8 cellular contexts compared by ENCODE assay signal in the genomic region with DNA sequence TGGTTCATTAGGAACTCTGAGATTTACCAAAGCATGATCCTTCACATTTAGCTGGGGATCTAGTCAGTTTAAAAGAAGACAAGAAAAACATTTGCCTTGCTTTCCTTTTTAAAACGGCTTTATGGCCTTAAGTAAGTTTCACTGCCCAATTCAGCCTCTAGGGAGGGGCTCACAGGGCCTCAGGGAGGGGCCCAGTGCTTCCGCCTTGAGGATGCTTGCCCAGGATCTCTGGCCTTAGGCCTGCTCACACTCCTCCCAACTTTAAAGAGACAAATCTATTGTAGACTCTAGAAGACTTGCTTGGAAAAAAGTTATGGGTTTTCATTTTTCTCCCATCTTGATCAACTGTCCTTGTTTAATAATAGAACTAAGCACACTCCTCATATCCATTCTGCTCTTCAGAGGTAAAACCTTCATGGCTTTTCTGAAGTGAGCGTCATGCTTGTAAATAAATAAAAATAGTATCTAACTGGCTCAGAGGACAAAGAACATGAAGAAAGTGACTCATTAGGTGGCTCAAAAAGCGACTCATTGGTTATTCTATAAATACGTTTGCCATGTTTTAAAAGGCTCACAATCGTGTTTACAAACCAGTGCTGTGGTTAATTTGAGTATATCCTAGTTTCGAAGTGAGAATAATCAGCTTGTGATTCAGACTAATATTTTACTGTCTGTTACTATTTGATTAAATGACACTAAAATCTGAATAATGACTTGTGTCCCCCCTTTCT. TPM values are rescaled to one million over a fixed set of nuclear protein-coding genes. Genes with fewer than 3 reads are reported as not detected.
DNase-seq lines count a peak whose midpoint lies in the region; ATAC-seq, FAIRE-seq and TF ChIP-seq lines count a peak whose summit lies in the region.

No MANE protein-coding gene starts in this region.

- peak; percentile 5 for FAIRE-seq in GM12892 (lab: Jason Lieb, UNC)

- H3K27me3 Mint-ChIP-seq in activated T-helper 2 cell treated with anti-CD3 and anti-CD28 coated beads, Interferon-gamma antibody, Interleukin-2, Interleukin-4, amounts not matched to agents 10 μg/mL and 5 μg/mL and 100 μg/mL, durations not matched to agents 14 hours and 24 hours and 36 hours (ENCODE audit: low read depth), result no peaks in the 10 kb centered on the region
- H3K27me3 Mint-ChIP-seq in natural killer cell (ENCODE audit: low read depth in 2 of 2), result no peaks in the 10 kb centered on the region

- peaks cover 62% of the 10 kb centered on the region for H3K36me3 Mint-ChIP-seq in activated T-helper 2 cell treated with anti-CD3 and anti-CD28 coated beads, Interferon-gamma antibody, Interleukin-2, Interleukin-4, amounts not matched to agents 10 μg/mL and 5 μg/mL and 100 μg/mL, durations not matched to agents 14 hours and 24 hours and 36 hours (ENCODE audit: low read depth)
- peaks cover 8% of the 10 kb centered on the region for H3K36me3 Mint-ChIP-seq in natural killer cell

- no peaks in the 10 kb centered on the region for H3K9me3 Mint-ChIP-seq in activated T-helper 2 cell treated with anti-CD3 and anti-CD28 coated beads, Interferon-gamma antibody, Interleukin-2, Interleukin-4, amounts not matched to agents 10 μg/mL and 5 μg/mL and 100 μg/mL, durations not matched to agents 14 hours and 24 hours and 36 hours
- no peaks in the 10 kb centered on the region for H3K9me3 Mint-ChIP-seq in natural killer cell

- no peak for TF ChIP-seq CTCF in natural killer cell (IDR thresholded peaks at IDR 0.05)

- no peak for DNase-seq in GM12892 (ENCODE audit: insufficient read length)
- peak; percentile 34 for DNase-seq in HCEC 1CT
- no peak for DNase-seq in activated T-helper 2 cell treated with anti-CD3 and anti-CD28 coated beads, Interferon-gamma antibody, Interleukin-2, Interleukin-4, amounts not matched to agents 10 μg/mL and 5 μg/mL and 100 μg/mL, durations not matched to agents 14 hours and 24 hours and 36 hours (ENCODE audit: low spot score)
- DNase-seq in natural killer cell, result no peak
- no peak for DNase-seq in SHP77 treated with DMSO at 0.1 percent for 48 hours (lab: John Stamatoyannopoulos, UW)
- no peak for DNase-seq in activated gamma-delta T cell (lab: John Stamatoyannopoulos, UW)
- no peak for DNase-seq in DMS79 (lab: John Stamatoyannopoulos, UW)
- no peak for DNase-seq in MG63

- peaks cover 8% of the 10 kb centered on the region for H3K36me3 ChIP-seq in MG63

- no peaks in the 10 kb centered on the region for H3K27me3 ChIP-seq in MG63

- H3K27ac Mint-ChIP-seq in activated T-helper 2 cell treated with anti-CD3 and anti-CD28 coated beads, Interferon-gamma antibody, Interleukin-2, Interleukin-4, amounts not matched to agents 10 μg/mL and 5 μg/mL and 100 μg/mL, durations not matched to agents 14 hours and 24 hours and 36 hours, result peak overlapping the region; percentile 52
- H3K27ac Mint-ChIP-seq in natural killer cell, result peak overlapping the region; percentile 35 to 58

- no peak overlapping the region for H3K4me3 Mint-ChIP-seq in activated T-helper 2 cell treated with anti-CD3 and anti-CD28 coated beads, Interferon-gamma antibody, Interleukin-2, Interleukin-4, amounts not matched to agents 10 μg/mL and 5 μg/mL and 100 μg/mL, durations not matched to agents 14 hours and 24 hours and 36 hours (ENCODE audit: low read depth)
- H3K4me3 Mint-ChIP-seq in natural killer cell, result no peak overlapping the region

- intact Hi-C loops in activated T-helper 2 cell treated with anti-CD3 and anti-CD28 coated beads, Interferon-gamma antibody, Interleukin-2, Interleukin-4, amounts not matched to agents 10 μg/mL and 5 μg/mL and 100 μg/mL, durations not matched to agents 14 hours and 24 hours and 36 hours (cut with micrococcal nuclease), result loop anchor here (10.0 kb wide), 1 partner anchor 235 kb away; no protein-coding TSS in a partner anchor
- intact Hi-C loops in natural killer cell (cut with micrococcal nuclease), result no loop called here

- H3K9me3 ChIP-seq in MG63, result no peaks in the 10 kb centered on the region

- peaks cover 12% of the 10 kb centered on the region for H3K4me1 Mint-ChIP-seq in activated T-helper 2 cell treated with anti-CD3 and anti-CD28 coated beads, Interferon-gamma antibody, Interleukin-2, Interleukin-4, amounts not matched to agents 10 μg/mL and 5 μg/mL and 100 μg/mL, durations not matched to agents 14 hours and 24 hours and 36 hours (ENCODE audit: low read depth)
- peaks cover 16 to 26% of the 10 kb centered on the region in 2 donors for H3K4me1 Mint-ChIP-seq in natural killer cell

- no peak overlapping the region for H3K4me3 ChIP-seq in MG63

- TF ChIP-seq POLR2A in GM12892 (IDR thresholded peaks at IDR 0.05; ENCODE audit: low read depth, low read length), result no peak

- no peak for ATAC-seq in natural killer cell

RNA-seq across cellular contexts. Expression of a gene that starts 13.7 kb away (rescaled TPM):
- polyA plus RNA-seq in GM12892 (2012; ENCODE audit: missing spikeins), result 63.3 TPM
- total RNA-seq in activated T-helper 2 cell treated with anti-CD3 and anti-CD28 coated beads, Interferon-gamma antibody, Interleukin-2, Interleukin-4, amounts not matched to agents 10 μg/mL and 5 μg/mL and 100 μg/mL, durations not matched to agents 14 hours and 24 hours and 36 hours, result 79.3 and 82.7 TPM in 2 replicates
- 10 to 100 TPM; 33.7 to 52.4 (median 39.9) TPM for total RNA-seq in natural killer cell
- 106 and 142 TPM in 2 replicates for total RNA-seq in MG63 (2014; rRNA removed; shearing (Covaris generic); ENCODE audit: low replicate concordance)
